Comparison of ENCODE assay signal across 2 cellular contexts in the genomic region with DNA sequence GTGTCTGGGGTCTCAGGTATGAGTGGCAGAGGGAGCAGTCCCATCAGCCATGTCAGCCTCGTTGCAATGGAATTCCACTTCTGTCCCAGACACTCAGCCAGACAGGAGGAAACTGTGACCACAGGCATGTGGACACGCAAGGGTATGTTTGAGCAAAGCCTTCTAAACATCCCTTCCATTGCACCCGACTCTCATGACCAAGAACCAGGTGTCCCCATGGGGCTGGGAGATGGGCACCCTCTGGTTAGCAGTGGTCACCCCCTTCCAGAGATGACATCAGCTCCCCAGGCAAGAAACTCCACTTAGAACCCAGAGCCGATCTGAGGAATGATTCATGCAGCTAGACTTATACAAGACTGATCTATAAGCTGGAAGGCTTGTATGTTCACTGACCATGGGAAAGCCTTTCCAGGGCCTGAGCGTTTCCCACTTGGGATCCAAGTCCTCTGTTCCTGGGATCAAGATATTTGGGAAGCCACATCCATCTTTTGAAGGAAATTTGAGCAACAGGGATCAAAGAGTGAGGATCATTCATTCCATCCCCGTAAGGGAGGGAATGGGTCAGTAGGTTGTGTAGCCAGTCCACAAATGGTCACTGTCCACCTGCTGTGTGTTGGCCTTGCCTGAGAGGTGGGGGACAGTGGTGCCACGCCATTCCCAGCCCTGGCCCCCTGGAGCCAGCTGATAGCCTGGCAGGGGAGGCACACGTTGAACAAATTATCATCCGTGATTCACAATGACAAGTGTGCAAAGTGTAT.
TF ChIP-seq lines count a peak whose summit lies in the region.

No MANE protein-coding gene starts in this region.

TF ChIP-seq in HepG2, 621 proteins besides CTCF, POLR2A, EP300 and RAD21 (continues in another document):
- TF ChIP-seq ZNF3 (CRISPR knock-in tag; IDR thresholded peaks at IDR 0.05) = peak; percentile 75
- 0 out of 2 replicates have a peak, but pooled peaks have one; percentile 4 for TF ChIP-seq ZNF670 (CRISPR knock-in tag; IDR thresholded peaks at IDR 0.05; ENCODE audit: borderline replicate concordance)
- TF ChIP-seq MAFF (IDR thresholded peaks at IDR 0.05; ENCODE audit: low read depth, low read length) = no peak
- 0 out of 2 replicates have a peak, but pooled peaks have one; percentile 54 for TF ChIP-seq ZNF749 (CRISPR knock-in tag; IDR thresholded peaks at IDR 0.05; ENCODE audit: borderline replicate concordance)
- TF ChIP-seq ZBTB38 (CRISPR knock-in tag; IDR thresholded peaks at IDR 0.05) = no peak
- TF ChIP-seq ONECUT2 (CRISPR knock-in tag; IDR thresholded peaks at IDR 0.05) = no peak
- TF ChIP-seq RAD51 (IDR thresholded peaks at IDR 0.05; ENCODE audit: borderline replicate concordance) = no peak
- no peak for TF ChIP-seq ZFAT (CRISPR knock-in tag; conservative IDR thresholded peaks at IDR 0.05)
- TF ChIP-seq POLR2G (IDR thresholded peaks at IDR 0.05; ENCODE audit: low read depth, low read length) = no peak
- no peak for TF ChIP-seq KDM3A (CRISPR knock-in tag; IDR thresholded peaks at IDR 0.05; ENCODE audit: low read depth)
- TF ChIP-seq ZNF589 (CRISPR knock-in tag; conservative IDR thresholded peaks at IDR 0.05) = no peak
- 0 out of 3 replicates have a peak, but pooled peaks have one; percentile 19 for TF ChIP-seq MXI1 (IDR thresholded peaks at IDR 0.05; ENCODE audit: borderline replicate concordance, low read depth, low read length)
- TF ChIP-seq, protein P1, sequence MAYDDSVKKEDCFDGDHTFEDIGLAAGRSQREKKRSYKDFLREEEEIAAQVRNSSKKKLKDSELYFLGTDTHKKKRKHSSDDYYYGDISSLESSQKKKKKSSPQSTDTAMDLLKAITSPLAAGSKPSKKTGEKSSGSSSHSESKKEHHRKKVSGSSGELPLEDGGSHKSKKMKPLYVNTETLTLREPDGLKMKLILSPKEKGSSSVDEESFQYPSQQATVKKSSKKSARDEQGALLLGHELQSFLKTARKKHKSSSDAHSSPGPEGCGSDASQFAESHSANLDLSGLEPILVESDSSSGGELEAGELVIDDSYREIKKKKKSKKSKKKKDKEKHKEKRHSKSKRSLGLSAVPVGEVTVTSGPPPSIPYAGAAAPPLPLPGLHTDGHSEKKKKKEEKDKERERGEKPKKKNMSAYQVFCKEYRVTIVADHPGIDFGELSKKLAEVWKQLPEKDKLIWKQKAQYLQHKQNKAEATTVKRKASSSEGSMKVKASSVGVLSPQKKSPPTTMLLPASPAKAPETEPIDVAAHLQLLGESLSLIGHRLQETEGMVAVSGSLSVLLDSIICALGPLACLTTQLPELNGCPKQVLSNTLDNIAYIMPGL (CRISPR knock-in tag; IDR thresholded peaks at IDR 0.05; ENCODE audit: borderline replicate concordance in 1 of 2, low read depth in 1 of 2) = no peak
- TF ChIP-seq ZNF350 (CRISPR knock-in tag; IDR thresholded peaks at IDR 0.05; ENCODE audit: borderline replicate concordance, low read depth) = no peak
- TF ChIP-seq ZNF354B (CRISPR knock-in tag; IDR thresholded peaks at IDR 0.05) = 0 out of 2 replicates have a peak, but pooled peaks have one; percentile 50
- no peak for TF ChIP-seq DNMT1 (CRISPR knock-in tag; IDR thresholded peaks at IDR 0.05)
- no peak for TF ChIP-seq ZNF343 (CRISPR knock-in tag; IDR thresholded peaks at IDR 0.05)
- TF ChIP-seq ZNF629 (CRISPR knock-in tag; conservative IDR thresholded peaks at IDR 0.05) = peak; percentile 38
- TF ChIP-seq KDM4B (CRISPR knock-in tag; IDR thresholded peaks at IDR 0.05) = no peak
- no peak for TF ChIP-seq MYNN (CRISPR knock-in tag; IDR thresholded peaks at IDR 0.05; ENCODE audit: low read depth)
- no peak for TF ChIP-seq IKZF4 (CRISPR knock-in tag; IDR thresholded peaks at IDR 0.05; ENCODE audit: borderline replicate concordance, low read depth, not compliant biosample characterization)
- TF ChIP-seq, protein P2, sequence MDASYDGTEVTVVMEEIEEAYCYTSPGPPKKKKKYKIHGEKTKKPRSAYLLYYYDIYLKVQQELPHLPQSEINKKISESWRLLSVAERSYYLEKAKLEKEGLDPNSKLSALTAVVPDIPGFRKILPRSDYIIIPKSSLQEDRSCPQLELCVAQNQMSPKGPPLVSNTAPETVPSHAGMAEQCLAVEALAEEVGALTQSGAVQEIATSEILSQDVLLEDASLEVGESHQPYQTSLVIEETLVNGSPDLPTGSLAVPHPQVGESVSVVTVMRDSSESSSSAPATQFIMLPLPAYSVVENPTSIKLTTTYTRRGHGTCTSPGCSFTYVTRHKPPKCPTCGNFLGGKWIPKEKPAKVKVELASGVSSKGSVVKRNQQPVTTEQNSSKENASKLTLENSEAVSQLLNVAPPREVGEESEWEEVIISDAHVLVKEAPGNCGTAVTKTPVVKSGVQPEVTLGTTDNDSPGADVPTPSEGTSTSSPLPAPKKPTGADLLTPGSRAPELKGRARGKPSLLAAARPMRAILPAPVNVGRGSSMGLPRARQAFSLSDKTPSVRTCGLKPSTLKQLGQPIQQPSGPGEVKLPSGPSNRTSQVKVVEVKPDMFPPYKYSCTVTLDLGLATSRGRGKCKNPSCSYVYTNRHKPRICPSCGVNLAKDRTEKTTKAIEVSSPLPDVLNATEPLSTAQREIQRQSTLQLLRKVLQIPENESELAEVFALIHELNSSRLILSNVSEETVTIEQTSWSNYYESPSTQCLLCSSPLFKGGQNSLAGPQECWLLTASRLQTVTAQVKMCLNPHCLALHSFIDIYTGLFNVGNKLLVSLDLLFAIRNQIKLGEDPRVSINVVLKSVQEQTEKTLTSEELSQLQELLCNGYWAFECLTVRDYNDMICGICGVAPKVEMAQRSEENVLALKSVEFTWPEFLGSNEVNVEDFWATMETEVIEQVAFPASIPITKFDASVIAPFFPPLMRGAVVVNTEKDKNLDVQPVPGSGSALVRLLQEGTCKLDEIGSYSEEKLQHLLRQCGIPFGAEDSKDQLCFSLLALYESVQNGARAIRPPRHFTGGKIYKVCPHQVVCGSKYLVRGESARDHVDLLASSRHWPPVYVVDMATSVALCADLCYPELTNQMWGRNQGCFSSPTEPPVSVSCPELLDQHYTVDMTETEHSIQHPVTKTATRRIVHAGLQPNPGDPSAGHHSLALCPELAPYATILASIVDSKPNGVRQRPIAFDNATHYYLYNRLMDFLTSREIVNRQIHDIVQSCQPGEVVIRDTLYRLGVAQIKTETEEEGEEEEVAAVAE (CRISPR knock-in tag; IDR thresholded peaks at IDR 0.05; ENCODE audit: borderline replicate concordance) = no peak
- peak; percentile 14 for TF ChIP-seq TEAD3 (CRISPR knock-in tag; optimal IDR thresholded peaks at IDR 0.05; ENCODE audit: borderline replicate concordance)
- TF ChIP-seq GTF2F1 (IDR thresholded peaks at IDR 0.05; ENCODE audit: low read length) = no peak
- no peak for TF ChIP-seq ZNF678 (CRISPR knock-in tag; IDR thresholded peaks at IDR 0.05)
- TF ChIP-seq IKZF1 (IDR thresholded peaks at IDR 0.05) = no peak
- no peak for TF ChIP-seq MATR3 (CRISPR knock-in tag; IDR thresholded peaks at IDR 0.05)
- TF ChIP-seq ZNF337 (CRISPR knock-in tag; IDR thresholded peaks at IDR 0.05; ENCODE audit: borderline replicate concordance, low read depth) = no peak
- TF ChIP-seq GLI4 (CRISPR knock-in tag; IDR thresholded peaks at IDR 0.05; ENCODE audit: borderline replicate concordance) = no peak

TF ChIP-seq in HEK293T, 16 proteins besides CTCF, POLR2A, EP300 and RAD21:
- TF ChIP-seq NFRKB (IDR thresholded peaks at IDR 0.05) (no peak), FOXM1 (IDR thresholded peaks at IDR 0.05; ENCODE audit: borderline replicate concordance) (no peak), ELF4 (IDR thresholded peaks at IDR 0.05) (no peak), SP1 (IDR thresholded peaks at IDR 0.05) (no peak), SUZ12 (IDR thresholded peaks at IDR 0.05) (no peak), CTBP1 (IDR thresholded peaks at IDR 0.05; ENCODE audit: borderline replicate concordance) (no peak), TARDBP (IDR thresholded peaks at IDR 0.05) (no peak), HDGF (IDR thresholded peaks at IDR 0.05; ENCODE audit: borderline replicate concordance) (no peak), LEF1 (IDR thresholded peaks at IDR 0.05; ENCODE audit: borderline replicate concordance) (no peak), FOXK2 (IDR thresholded peaks at IDR 0.05) (no peak), L3MBTL2 (conservative IDR thresholded peaks at IDR 0.05) (no peak), ZNF384 (IDR thresholded peaks at IDR 0.05) (no peak), FOXA1 (IDR thresholded peaks at IDR 0.05) (no peak), ARNT (IDR thresholded peaks at IDR 0.05) (no peak)
